18 cellular contexts compared by ENCODE assay signal in genomic region chr2:240197439-240198139, GRCh38. TPM values are rescaled to one million over a fixed set of nuclear protein-coding genes. Genes with fewer than 3 reads are reported as not detected.
DNase-seq lines count a peak whose midpoint lies in the region; ATAC-seq, FAIRE-seq and TF ChIP-seq lines count a peak whose summit lies in the region.
"Had no signal": no experiment of that assay in that cellular context is flagged by ENCODE, and none has a peak within 500 bp of the region (broad histone marks: within the 10 kb centered on the region; RNA-seq: fewer than 3 reads in every experiment).

No MANE protein-coding gene starts in this region.

- CTCF ChIA-PET in HEK293 (lab: Yijun Ruan, JAX), result no interaction called here
- CTCF ChIA-PET in GM12878 (lab: Yijun Ruan, JAX), result no interaction called here
- CTCF ChIA-PET in activated CD8-positive, alpha-beta T cell treated with anti-CD3 and anti-CD28 coated beads for 36 hours (lab: Charles Lee), result no interaction called here

- H3K36me3 Mint-ChIP-seq in activated CD8-positive, alpha-beta T cell treated with anti-CD3 and anti-CD28 coated beads for 36 hours (ENCODE audit: low read depth), result no peaks in the 10 kb centered on the region
- H3K36me3 Mint-ChIP-seq: CD4-positive, CD25-positive, alpha-beta regulatory T cell had no signal

- H3K4me3 Mint-ChIP-seq in activated CD8-positive, alpha-beta T cell treated with anti-CD3 and anti-CD28 coated beads for 36 hours, result no peak overlapping the region
- H3K4me3 Mint-ChIP-seq: CD4-positive, CD25-positive, alpha-beta regulatory T cell had no signal

- no peaks in the 10 kb centered on the region; a peak in 2 of 4 replicates for H3K27me3 ChIP-seq in GM12878 (replicated peaks in 1 of 2; ENCODE audit: control insufficient read depth in 2 of 2, insufficient read depth in 2 of 2, low read length in 1 of 2)
- no peaks in the 10 kb centered on the region for H3K27me3 ChIP-seq in neural cell (ENCODE audit: insufficient read depth, low read depth, low read length)
- H3K27me3 ChIP-seq in testis, result no peaks in the 10 kb centered on the region
- H3K27me3 ChIP-seq in gastrocnemius medialis, result peaks cover 0 to 17% (median 2%) of the 10 kb centered on the region in 3 donors

- H3K9me3 Mint-ChIP-seq in activated CD8-positive, alpha-beta T cell treated with anti-CD3 and anti-CD28 coated beads for 36 hours, result no peaks in the 10 kb centered on the region
- H3K9me3 Mint-ChIP-seq: CD4-positive, CD25-positive, alpha-beta regulatory T cell had no signal

- POLR2A ChIA-PET in HEK293 (lab: Yijun Ruan, JAX), result no interaction called here
- POLR2A ChIA-PET in GM12878 (lab: Charles Lee), result no interaction called here
- POLR2A ChIA-PET in activated CD8-positive, alpha-beta T cell treated with anti-CD3 and anti-CD28 coated beads for 36 hours (lab: Charles Lee), result no interaction called here

- H3K27me3 Mint-ChIP-seq in activated CD8-positive, alpha-beta T cell treated with anti-CD3 and anti-CD28 coated beads for 36 hours, result peaks cover 12% of the 10 kb centered on the region

- no peak overlapping the region for H3K27ac Mint-ChIP-seq in activated CD8-positive, alpha-beta T cell treated with anti-CD3 and anti-CD28 coated beads for 36 hours
- H3K27ac Mint-ChIP-seq: CD4-positive, CD25-positive, alpha-beta regulatory T cell had no signal

- intact Hi-C loops in GM12878 (cut with micrococcal nuclease; ENCODE audit: unreplicated experiment), result no loop called here
- intact Hi-C loops in testis (cut with DNase I; ENCODE audit: low total_unique reads), result no loop called here
- intact Hi-C loops in activated CD8-positive, alpha-beta T cell treated with anti-CD3 and anti-CD28 coated beads for 36 hours (cut with micrococcal nuclease), result no loop called here
- intact Hi-C loops in gastrocnemius medialis (cut with DNase I; ENCODE audit: low total_unique reads), result no loop called here

- in situ Hi-C loops in GM12878 (cut with MboI), result no loop called here
- in situ Hi-C loops in gastrocnemius medialis (cut with MboI; ENCODE audit: low sequenced_read_pairs in 4 of 4), result no loop called here

- RAD21 ChIA-PET in GM12878 (lab: Charles Lee; ENCODE audit: unreplicated experiment), result no interaction called here

- no peak for TF ChIP-seq EP300 in GM12878 (IDR thresholded peaks at IDR 0.05; ENCODE audit: borderline replicate concordance in 1 of 2, control insufficient read depth in 1 of 2, low read depth in 2 of 2, low read length in 2 of 2)
- TF ChIP-seq EP300 in neural cell (conservative IDR thresholded peaks at IDR 0.05; ENCODE audit: poor library complexity, severe bottlenecking), result peak; percentile 90

- H3K9me2 ChIP-seq in neural cell (ENCODE audit: insufficient read depth, low read length), result no peaks in the 10 kb centered on the region

- no peaks in the 10 kb centered on the region for H3K9me3 ChIP-seq in HEK293 (ENCODE audit: control insufficient read depth, insufficient read depth, low read depth, low read length)
- H3K9me3 ChIP-seq in GM12878 (replicated peaks; ENCODE audit: control insufficient read depth, insufficient read depth, low read length), result no peaks in the 10 kb centered on the region
- H3K9me3 ChIP-seq in neural cell (ENCODE audit: low read length), result no peaks in the 10 kb centered on the region
- no peaks in the 10 kb centered on the region for H3K9me3 ChIP-seq in testis
- no peaks in the 10 kb centered on the region for H3K9me3 ChIP-seq in gastrocnemius medialis

- H3K79me2 ChIP-seq in GM12878 (ENCODE audit: control insufficient read depth, insufficient read depth, low read length) (no peaks in the 10 kb centered on the region), neural cell (replicated peaks; ENCODE audit: insufficient read depth, low read length) (no peaks in the 10 kb centered on the region)

- H3K36me3 ChIP-seq in HEK293 (ENCODE audit: control insufficient read depth in 2 of 2, insufficient read depth in 1 of 2, low read length in 2 of 2) (no peaks in the 10 kb centered on the region), GM12878 (ENCODE audit: control insufficient read depth in 2 of 2, insufficient read depth in 2 of 2, low read length in 1 of 2) (no peaks in the 10 kb centered on the region), neural cell (ENCODE audit: insufficient read depth, low read length) (no peaks in the 10 kb centered on the region), testis (ENCODE audit: low read depth, missing control alignments) (no peaks in the 10 kb centered on the region), gastrocnemius medialis (no peaks in the 10 kb centered on the region)

- H3K4me3 ChIP-seq in HEK293 (ENCODE audit: low read depth, low read length) (no peak overlapping the region), GM12878 (no peak overlapping the region), neural cell (ENCODE audit: low read length) (no peak overlapping the region), testis (no peak overlapping the region), gastrocnemius medialis (no peak overlapping the region)

- H4K20me1 ChIP-seq in GM12878 (ENCODE audit: control insufficient read depth, insufficient read depth), result no peaks in the 10 kb centered on the region; the same call in 1 of the 2 replicates
- no peaks in the 10 kb centered on the region for H4K20me1 ChIP-seq in neural cell (ENCODE audit: insufficient read depth)

- FAIRE-seq in GM12878 (lab: Jason Lieb, UNC), result no peak

- no peak overlapping the region for H2AFZ ChIP-seq in GM12878 (ENCODE audit: control insufficient read depth, low read depth, low read length)
- no peak overlapping the region for H2AFZ ChIP-seq in neural cell (ENCODE audit: low read depth, low read length)

- H3K27ac ChIP-seq in HEK293 (ENCODE audit: extremely low read depth, low read depth, low read length) (no peak overlapping the region), GM12878 (ENCODE audit: control insufficient read depth, insufficient read depth) (no peak overlapping the region), neural cell (ENCODE audit: low read length) (no peak overlapping the region), testis (no peak overlapping the region), gastrocnemius medialis (no peak overlapping the region)

- H3K4me2 ChIP-seq in GM12878 (ENCODE audit: control insufficient read depth, insufficient read depth) (no peak overlapping the region), neural cell (ENCODE audit: low read length) (no peak overlapping the region)

- H3F3A ChIP-seq in neural cell (ENCODE audit: insufficient read depth, low read length, poor library complexity, severe bottlenecking), result no peaks in the 10 kb centered on the region

- H3K9ac ChIP-seq in GM12878 (ENCODE audit: control insufficient read depth, insufficient read depth, low read length) (no peak overlapping the region), neural cell (ENCODE audit: low read length) (no peak overlapping the region)

- no TSS peak for BruUV-seq in GM12878 (replicated peaks; lab: Mats Ljungman, UMichigan)

- SMC1A ChIA-PET in GM12878 (lab: Charles Lee; ENCODE audit: uncharacterized antibody, unreplicated experiment), result no interaction called here

- TF ChIP-seq CTCF in HEK293 (tag by site-specific recombination; IDR thresholded peaks at IDR 0.05) (no peak), GM12878 (IDR thresholded peaks at IDR 0.05 in 2 of 3, conservative IDR thresholded peaks at IDR 0.05 in 1 of 3; ENCODE audit: control insufficient read depth in 2 of 3, extremely low read depth in 1 of 3, insufficient read depth in 1 of 3, low read depth in 3 of 3, low read length in 3 of 3) (no peak), neural cell (IDR thresholded peaks at IDR 0.05; ENCODE audit: poor library complexity, severe bottlenecking) (no peak), testis (IDR thresholded peaks at IDR 0.05) (no peak), gastrocnemius medialis (IDR thresholded peaks at IDR 0.05 in 4 of 5, conservative IDR thresholded peaks at IDR 0.05 in 1 of 5) (no peak)
- no peak for TF ChIP-seq CTCF in activated CD8-positive, alpha-beta T cell treated with anti-CD3 and anti-CD28 coated beads for 36 hours (IDR thresholded peaks at IDR 0.05)

- no peak for TF ChIP-seq POLR2A in GM12878 (IDR thresholded peaks at IDR 0.05; ENCODE audit: low read depth, low read length)
- no peak for TF ChIP-seq POLR2A in testis (IDR thresholded peaks at IDR 0.05)
- TF ChIP-seq POLR2A in gastrocnemius medialis (IDR thresholded peaks at IDR 0.05), result no peak

- ATAC-seq in GM12878 (no peak), gastrocnemius medialis (no peak)
- ATAC-seq in activated CD8-positive, alpha-beta T cell treated with anti-CD3 and anti-CD28 coated beads for 36 hours, result no peak
- ATAC-seq: PC-3 had no signal

- H3K4me1 Mint-ChIP-seq in activated CD8-positive, alpha-beta T cell treated with anti-CD3 and anti-CD28 coated beads for 36 hours (ENCODE audit: low read depth), result no peaks in the 10 kb centered on the region
- H3K4me1 Mint-ChIP-seq: CD4-positive, CD25-positive, alpha-beta regulatory T cell had no signal

- no peak for DNase-seq in GM12878 (ENCODE audit: low read depth, low spot score)
- DNase-seq in testis, result peak; percentile 8
- DNase-seq in activated CD8-positive, alpha-beta T cell treated with anti-CD3 and anti-CD28 coated beads for 36 hours, result no peak
- DNase-seq in gastrocnemius medialis, result no peak
- no peak for DNase-seq in stimulated activated CD8-positive, alpha-beta memory T cell treated with anti-CD3 and anti-CD28 coated beads, Interleukin-4, amount 100 ng/mL, for 48 hours
- DNase-seq: AML-193; Calu3; CD4-positive, CD25-positive, alpha-beta regulatory T cell; DND-41; GDM1; GOT3; Karpas-422; MM.1S; NCI-H1105 treated with DMSO at 0.1 percent for 48 hours; NCI-H187; PC-3 had no signal

- TF ChIP-seq RAD21 in GM12878 (IDR thresholded peaks at IDR 0.05; ENCODE audit: insufficient read depth, low read depth, low read length) (no peak), neural cell (conservative IDR thresholded peaks at IDR 0.05) (no peak)

- WGBS in GM12878 (ENCODE audit: insufficient coverage, insufficient replicate concordance, low lambda C conversion rate, missing lambda C conversion rate), result 87% methylated on average over 17 of the region's 17 CpGs
- 91 to 92% methylated on average over 17 of the region's 17 CpGs for WGBS in testis, 2 donors

- H3K4me1 ChIP-seq in HEK293 (ENCODE audit: control insufficient read depth, insufficient read depth, low read length) (no peaks in the 10 kb centered on the region), GM12878 (ENCODE audit: control insufficient read depth, insufficient read depth, low read length) (no peaks in the 10 kb centered on the region), testis (no peaks in the 10 kb centered on the region), gastrocnemius medialis (peaks cover 16 to 27% of the 10 kb centered on the region in 2 donors)

RNA-seq across cellular contexts. Expression of gene OTOS, which starts 57.1 kb away (rescaled TPM):
- not detected in 2 replicates for total RNA-seq in GM12878 (2013; cell fraction: nucleolus; rRNA removed)
- total RNA-seq in GM12878 (2014; rRNA removed), result not detected in 2 replicates
- not detected in 2 replicates for total RNA-seq in GM12878 (2014; rRNA removed; fragmentation: Illumina TruSeq; extraction: Trizol)
- not detected in 2 replicates for total RNA-seq in GM12878 (2021)
- not detected for polyA plus RNA-seq in GM12878 (2011; ENCODE audit: low read depth)
- polyA plus RNA-seq in GM12878 (2011; rRNA removed), result not detected in 2 replicates
- polyA plus RNA-seq in GM12878 (2011; cell fraction: cytosol; rRNA removed), result not detected in 2 replicates
- not detected in 2 replicates for polyA plus RNA-seq in GM12878 (2011; cell fraction: nucleus; rRNA removed)
- not detected in 2 replicates for polyA plus RNA-seq in GM12878 (2012)
- not detected in 2 replicates for polyA plus RNA-seq in GM12878 (2014; fragmentation: Illumina TruSeq; extraction: Trizol)
- polyA plus RNA-seq in GM12878 (2014; fragmentation: Nextera tagmentation; extraction: Ambion mirVana), result not detected
- polyA plus RNA-seq in GM12878 (2014; rRNA removed), result not detected in 2 replicates
- not detected for polyA plus RNA-seq in GM12878 (2016; fragmentation: Nextera tagmentation; extraction: Ambion mirVana)
- not detected in 2 replicates for polyA minus RNA-seq in GM12878 (2011; rRNA and poly(A)+ RNA removed)
- polyA minus RNA-seq in GM12878 (2011; cell fraction: cytosol; rRNA and poly(A)+ RNA removed), result not detected in 2 replicates
- not detected in 2 replicates for polyA minus RNA-seq in GM12878 (2011; cell fraction: nucleus; rRNA and poly(A)+ RNA removed)
- not detected in 2 replicates for polyA plus RNA-seq in neural cell
- not detected in 2 replicates for polyA minus RNA-seq in neural cell
- total RNA-seq in testis, result 1 to 10 TPM in 1 of 2 donors, not detected in 1; 1.5 TPM
- 1.2 TPM for polyA plus RNA-seq in testis (ENCODE audit: insufficient read depth, low read depth, low replicate concordance)
- not detected for total RNA-seq in activated CD8-positive, alpha-beta T cell treated with anti-CD3 and anti-CD28 coated beads for 36 hours
- not detected for total RNA-seq in gastrocnemius medialis
- total RNA-seq: Calu3; CD4-positive, CD25-positive, alpha-beta regulatory T cell; PC-3 had no signal
- polyA plus RNA-seq: CD4-positive, CD25-positive, alpha-beta regulatory T cell had no signal

Comparison
In these comparisons a context has a peak if more than half of its experiments do, and no peak if none do; other contexts are left out.
1. Of the 9 proteins assayed by ChIP-seq in both HEK293 and GM12878: peak only in HEK293: BCL11A; only in GM12878: PBX3; in both: none; in neither: 7.